8 cellular contexts compared by ENCODE assay signal in the genomic region with DNA sequence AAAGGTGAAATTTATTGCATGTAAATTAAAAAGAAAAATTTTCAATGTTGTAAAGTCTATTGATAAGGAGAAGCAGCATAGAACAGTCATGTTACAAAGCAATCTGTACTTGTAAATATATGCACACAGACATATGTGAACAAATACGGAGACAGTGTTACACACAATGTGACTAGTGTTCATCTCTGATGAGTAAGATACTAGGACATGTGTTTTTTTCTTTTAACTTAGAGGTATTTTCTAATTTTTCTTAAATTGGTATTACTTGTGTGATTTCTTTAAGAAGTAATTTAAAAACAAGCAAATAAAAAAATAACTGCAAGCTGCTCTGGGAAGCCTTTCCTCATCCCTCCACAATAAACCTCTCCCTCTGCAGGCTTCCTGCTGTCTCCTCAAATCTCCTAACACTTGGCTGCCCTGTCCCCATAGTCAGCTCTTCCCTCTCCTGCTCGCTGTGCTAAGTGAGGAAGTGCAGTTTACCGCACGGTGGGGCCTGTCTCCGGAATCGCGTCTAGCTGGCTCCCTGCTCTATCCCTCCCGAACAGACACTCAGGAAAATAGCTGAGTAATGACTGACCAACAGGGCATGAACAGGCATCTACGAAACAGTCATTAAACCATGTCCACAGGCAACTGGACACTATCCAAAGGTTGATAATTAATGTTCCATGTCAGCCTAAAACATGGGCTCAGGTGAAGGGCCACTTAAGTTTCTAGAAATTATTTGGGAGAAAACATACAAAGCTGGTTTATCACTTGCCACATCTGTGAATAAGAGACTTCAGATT. TPM values are rescaled to one million over a fixed set of nuclear protein-coding genes. Genes with fewer than 3 reads are reported as not detected.
DNase-seq lines count a peak whose midpoint lies in the region; ATAC-seq and TF ChIP-seq lines count a peak whose summit lies in the region.

No MANE protein-coding gene starts in this region.

- H3K36me3 ChIP-seq in iPS-15b (ENCODE audit: control insufficient read depth, insufficient read depth, low read length): no peaks in the 10 kb centered on the region

- H3K9me3 Mint-ChIP-seq in Calu3 (ENCODE audit: low read depth, unreplicated experiment): no peaks in the 10 kb centered on the region
- H3K9me3 Mint-ChIP-seq in brain: no peaks in the 10 kb centered on the region
- H3K9me3 Mint-ChIP-seq in activated naive CD4-positive, alpha-beta T cell treated with anti-CD3 and anti-CD28 coated beads, Interleukin-2, amount 50 U/mL, for 72 hours: no peaks in the 10 kb centered on the region
- H3K9me3 Mint-ChIP-seq in activated naive CD8-positive, alpha-beta T cell treated with anti-CD3 and anti-CD28 coated beads for 36 hours: no peaks in the 10 kb centered on the region

- H3K4me3 Mint-ChIP-seq in Calu3 (ENCODE audit: low read depth, unreplicated experiment) (peak overlapping the region; percentile 3), brain (peak overlapping the region; percentile 36 to 77 (median 69))
- H3K4me3 Mint-ChIP-seq in activated naive CD8-positive, alpha-beta T cell treated with anti-CD3 and anti-CD28 coated beads for 36 hours: no peak overlapping the region

- H3K4me1 Mint-ChIP-seq in Calu3 (ENCODE audit: low read depth, unreplicated experiment) (peaks cover 10% of the 10 kb centered on the region), brain (peaks cover 43% of the 10 kb centered on the region)
- H3K4me1 Mint-ChIP-seq in activated naive CD8-positive, alpha-beta T cell treated with anti-CD3 and anti-CD28 coated beads for 36 hours: peaks cover 2% of the 10 kb centered on the region

- H3K9ac ChIP-seq in iPS-15b (ENCODE audit: low read depth, low read length): peak overlapping the region; percentile 4

- TF ChIP-seq CTCF in Calu3 (IDR thresholded peaks at IDR 0.05; ENCODE audit: unreplicated experiment) (no peak), brain (conservative IDR thresholded peaks at IDR 0.05) (peak; percentile 24 to 30)

- intact Hi-C loops in Calu3 (cut with micrococcal nuclease; ENCODE audit: unreplicated experiment): no loop called here

- CTCF ChIA-PET in Calu3 (lab: Charles Lee): interaction anchor here (0.7 to 3.8 kb wide), 5 partner anchors 10 to 302 kb away, joined by 4 to 28 read pairs (median 9); no protein-coding TSS in a partner anchor

- BruUV-seq in Calu3 (replicated peaks; lab: Mats Ljungman, UMichigan): no TSS peak

- H3K27me3 ChIP-seq in iPS-15b (ENCODE audit: control insufficient read depth, insufficient read depth, low read length): no peaks in the 10 kb centered on the region

- peaks cover 6% of the 10 kb centered on the region for H3K4me1 ChIP-seq in iPS-15b (ENCODE audit: control insufficient read depth, insufficient read depth, low read length)

- H3K4me3 ChIP-seq in iPS-15b (ENCODE audit: low read depth, low read length) (no peak overlapping the region), skeletal muscle cell (ENCODE audit: low read depth, low read length) (no peak overlapping the region)

- no peak overlapping the region for H3K27ac Mint-ChIP-seq in Calu3 (ENCODE audit: unreplicated experiment)
- peak overlapping the region; percentile 50 to 92 (median 88) for H3K27ac Mint-ChIP-seq in brain
- H3K27ac Mint-ChIP-seq in activated naive CD4-positive, alpha-beta T cell treated with anti-CD3 and anti-CD28 coated beads, Interleukin-2, amount 50 U/mL, for 72 hours: no peak overlapping the region
- H3K27ac Mint-ChIP-seq in activated naive CD8-positive, alpha-beta T cell treated with anti-CD3 and anti-CD28 coated beads for 36 hours: no peak overlapping the region

- DNase-seq in Calu3: peak; percentile 51
- DNase-seq in NCI-H146 treated with DMSO at 0.1 percent for 48 hours (lab: John Stamatoyannopoulos, UW; ENCODE audit: unreplicated experiment): peak; percentile 22
- DNase-seq in skeletal muscle cell (ENCODE audit: low read depth): peak; percentile 72
- no peak for DNase-seq in activated naive CD4-positive, alpha-beta T cell treated with anti-CD3 and anti-CD28 coated beads, Interleukin-2, amount 50 U/mL, for 72 hours (ENCODE audit: low spot score in 2 of 2)
- DNase-seq in activated naive CD8-positive, alpha-beta T cell treated with anti-CD3 and anti-CD28 coated beads for 36 hours: no peak

- H3K27me3 Mint-ChIP-seq in Calu3 (ENCODE audit: unreplicated experiment) (no peaks in the 10 kb centered on the region), brain (no peaks in the 10 kb centered on the region)
- H3K27me3 Mint-ChIP-seq in activated naive CD8-positive, alpha-beta T cell treated with anti-CD3 and anti-CD28 coated beads for 36 hours: peaks cover 12% of the 10 kb centered on the region

- no peak for ATAC-seq in activated naive CD4-positive, alpha-beta T cell treated with anti-CD3 and anti-CD28 coated beads, Interleukin-2, amount 50 U/mL, for 72 hours
- ATAC-seq in GM18907 (IDR thresholded peaks at IDR 0.05; ENCODE audit: unreplicated experiment): no peak

- H3K9me3 ChIP-seq in iPS-15b (ENCODE audit: control insufficient read depth, insufficient read depth, low read length): no peaks in the 10 kb centered on the region

- H3K36me3 Mint-ChIP-seq in Calu3 (ENCODE audit: insufficient read depth, unreplicated experiment) (no peaks in the 10 kb centered on the region), brain (no peaks in the 10 kb centered on the region)
- H3K36me3 Mint-ChIP-seq in activated naive CD4-positive, alpha-beta T cell treated with anti-CD3 and anti-CD28 coated beads, Interleukin-2, amount 50 U/mL, for 72 hours: no peaks in the 10 kb centered on the region
- H3K36me3 Mint-ChIP-seq in activated naive CD8-positive, alpha-beta T cell treated with anti-CD3 and anti-CD28 coated beads for 36 hours: no peaks in the 10 kb centered on the region

RNA-seq across cellular contexts. Expression of a gene that starts 35.9 kb away (rescaled TPM):
- total RNA-seq in Calu3 (2022): 79.6 and 110 TPM in 2 replicates
- 34.3 TPM for polyA plus RNA-seq in brain (ENCODE audit: insufficient read depth, low read depth, low replicate concordance)
- total RNA-seq in activated naive CD4-positive, alpha-beta T cell treated with anti-CD3 and anti-CD28 coated beads, Interleukin-2, amount 50 U/mL, for 72 hours: 1 to 10 TPM; 2.4 to 3.3 TPM
- 1 to 10 TPM; 2.4 to 2.8 TPM for total RNA-seq in activated naive CD8-positive, alpha-beta T cell treated with anti-CD3 and anti-CD28 coated beads for 36 hours

RNA-seq across cellular contexts. Expression of a gene that starts 56.1 kb away (rescaled TPM):
- total RNA-seq in Calu3 (2022): 18.4 and 33.6 TPM in 2 replicates
- 32.5 TPM for polyA plus RNA-seq in brain (ENCODE audit: insufficient read depth, low read depth, low replicate concordance)
- total RNA-seq in activated naive CD4-positive, alpha-beta T cell treated with anti-CD3 and anti-CD28 coated beads, Interleukin-2, amount 50 U/mL, for 72 hours: 10 to 100 TPM; 40.0 to 74.0 TPM
- 10 to 100 TPM; 55.1 to 60.5 TPM for total RNA-seq in activated naive CD8-positive, alpha-beta T cell treated with anti-CD3 and anti-CD28 coated beads for 36 hours

Comparison
In these comparisons a context has a peak if more than half of its experiments do, and no peak if none do; other contexts are left out.
1. DNase-seq: peak in Calu3 (single experiment), NCI-H146 treated with DMSO at 0.1 percent for 48 hours (single experiment) and skeletal muscle cell (single experiment); none in activated naive CD4-positive, alpha-beta T cell treated with anti-CD3 and anti-CD28 coated beads, Interleukin-2, amount 50 U/mL, for 72 hours (0 of 2) and activated naive CD8-positive, alpha-beta T cell treated with anti-CD3 and anti-CD28 coated beads for 36 hours (single experiment).
2. H3K27ac Mint-ChIP-seq: peak in brain (5 of 5); none in Calu3 (single experiment), activated naive CD4-positive, alpha-beta T cell treated with anti-CD3 and anti-CD28 coated beads, Interleukin-2, amount 50 U/mL, for 72 hours (0 of 2) and activated naive CD8-positive, alpha-beta T cell treated with anti-CD3 and anti-CD28 coated beads for 36 hours (single experiment).
3. RNA of a gene that starts 35.9 kb away (total RNA-seq): 79.6 to 110 TPM in Calu3; 2.4 to 3.3 TPM in activated naive CD4-positive, alpha-beta T cell treated with anti-CD3 and anti-CD28 coated beads, Interleukin-2, amount 50 U/mL, for 72 hours and 2.4 to 2.8 TPM in activated naive CD8-positive, alpha-beta T cell treated with anti-CD3 and anti-CD28 coated beads for 36 hours; every median in the first group is over 10 times any median in the second.